29 cellular contexts compared by ENCODE assay signal in genomic region chr10:129654461-129654860, GRCh38.
"Had no signal": no experiment of that assay in that cellular context is flagged by ENCODE, and none has a peak within 500 bp of the region (broad histone marks: within the 10 kb centered on the region; RNA-seq: fewer than 3 reads in every experiment).

No MANE protein-coding gene starts in this region.

- DNase-seq: activated CD4-positive, alpha-beta memory T cell treated with anti-CD3 and anti-CD28 coated beads for 36 hours; activated CD4-positive, alpha-beta T cell treated with anti-CD3 and anti-CD28 coated beads for 1 hour; activated CD4-positive, alpha-beta T cell treated with anti-CD3 and anti-CD28 coated beads for 48 hours; activated CD8-positive, alpha-beta memory T cell treated with anti-CD3 and anti-CD28 coated beads, Interleukin-2, amount 10 ng/mL, durations not matched to agents 7 days and 5 days; activated CD8-positive, alpha-beta memory T cell treated with anti-CD3 and anti-CD28 coated beads, Interleukin-2, amount 50 U/mL, for 4 hours; activated CD8-positive, alpha-beta T cell treated with anti-CD3 and anti-CD28 coated beads, Interleukin-2, amount 10 ng/mL, durations not matched to agents 7 days and 5 days; activated effector memory CD4-positive, alpha-beta T cell treated with anti-CD3 and anti-CD28 coated beads, Interleukin-2, amount 50 U/mL, for 16 hours; activated naive CD4-positive, alpha-beta T cell treated with anti-CD3 and anti-CD28 coated beads for 36 hours; activated naive CD8-positive, alpha-beta T cell treated with anti-CD3 and anti-CD28 coated beads for 36 hours; activated naive CD8-positive, alpha-beta T cell treated with anti-CD3 and anti-CD28 coated beads, Interleukin-2, amount 50 U/mL, for 24 hours; activated T-cell treated with anti-CD3 and anti-CD28 coated beads, Interleukin-2, amount 50 U/mL, for 1 hour; activated T-cell treated with anti-CD3 and anti-CD28 coated beads, Interleukin-2, amount 50 U/mL, for 48 hours; adrenal gland; amygdala; body of pancreas; caudate nucleus; cortex of kidney; dermis blood vessel endothelial cell; effector CD4-positive, alpha-beta T cell; effector memory CD8-positive, alpha-beta T cell; foreskin fibroblast; gastrocnemius medialis; glutamatergic neuron; heart left ventricle; T-helper 2 cell had no signal

- H3K9me3 Mint-ChIP-seq: activated naive CD8-positive, alpha-beta T cell treated with anti-CD3 and anti-CD28 coated beads for 36 hours; activated T-helper 1 cell treated with anti-CD3 and anti-CD28 coated beads, Interleukin-12 subunit alpha, Interleukin-12 subunit beta, Interleukin-2, Interleukin-4 antibody, amounts not matched to agents 30 ng/mL and 10 ng/mL and 1 ng/mL, durations not matched to agents 14 hours and 24 hours and 36 hours; activated T-helper 2 cell treated with anti-CD3 and anti-CD28 coated beads, Interferon-gamma antibody, Interleukin-2, Interleukin-4, amounts not matched to agents 10 μg/mL and 5 μg/mL and 100 μg/mL, durations not matched to agents 14 hours and 24 hours and 36 hours; effector memory CD8-positive, alpha-beta T cell had no signal

- H3K4me3 ChIP-seq: adrenal gland, body of pancreas, gastrocnemius medialis, heart left ventricle had no signal

- H3K27me3 ChIP-seq: adrenal gland, body of pancreas, gastrocnemius medialis, heart left ventricle had no signal

- H3K4me3 Mint-ChIP-seq: activated CD4-positive, alpha-beta memory T cell treated with anti-CD3 and anti-CD28 coated beads for 36 hours; activated CD8-positive, alpha-beta memory T cell treated with anti-CD3 and anti-CD28 coated beads, Interleukin-2, amount 10 ng/mL, durations not matched to agents 7 days and 5 days; activated CD8-positive, alpha-beta T cell treated with anti-CD3 and anti-CD28 coated beads, Interleukin-2, amount 10 ng/mL, durations not matched to agents 7 days and 5 days; activated naive CD4-positive, alpha-beta T cell treated with anti-CD3 and anti-CD28 coated beads for 36 hours; activated naive CD4-positive, alpha-beta T cell treated with anti-CD3 and anti-CD28 coated beads, Interleukin-2, amount 50 U/mL, for 24 hours; activated naive CD8-positive, alpha-beta T cell treated with anti-CD3 and anti-CD28 coated beads for 36 hours; activated naive CD8-positive, alpha-beta T cell treated with anti-CD3 and anti-CD28 coated beads, Interleukin-2, amount 50 U/mL, for 24 hours; activated T-helper 1 cell treated with anti-CD3 and anti-CD28 coated beads, Interleukin-12 subunit alpha, Interleukin-12 subunit beta, Interleukin-2, Interleukin-4 antibody, amounts not matched to agents 30 ng/mL and 10 ng/mL and 1 ng/mL, durations not matched to agents 14 hours and 24 hours and 36 hours; effector memory CD8-positive, alpha-beta T cell had no signal

- ATAC-seq: activated CD8-positive, alpha-beta memory T cell treated with anti-CD3 and anti-CD28 coated beads, Interleukin-2, amount 10 ng/mL, durations not matched to agents 7 days and 5 days; activated CD8-positive, alpha-beta T cell treated with anti-CD3 and anti-CD28 coated beads, Interleukin-2, amount 10 ng/mL, durations not matched to agents 7 days and 5 days; activated naive CD8-positive, alpha-beta T cell treated with anti-CD3 and anti-CD28 coated beads, Interleukin-2, amount 50 U/mL, for 24 hours; body of pancreas; effector memory CD8-positive, alpha-beta T cell; gastrocnemius medialis; heart left ventricle had no signal

- H3K36me3 ChIP-seq: adrenal gland, gastrocnemius medialis, heart left ventricle had no signal

- H3K27ac Mint-ChIP-seq: activated CD4-positive, alpha-beta memory T cell treated with anti-CD3 and anti-CD28 coated beads for 36 hours; activated CD8-positive, alpha-beta memory T cell treated with anti-CD3 and anti-CD28 coated beads, Interleukin-2, amount 10 ng/mL, durations not matched to agents 7 days and 5 days; activated CD8-positive, alpha-beta T cell treated with anti-CD3 and anti-CD28 coated beads, Interleukin-2, amount 10 ng/mL, durations not matched to agents 7 days and 5 days; activated naive CD4-positive, alpha-beta T cell treated with anti-CD3 and anti-CD28 coated beads for 36 hours; activated naive CD4-positive, alpha-beta T cell treated with anti-CD3 and anti-CD28 coated beads, Interleukin-2, amount 50 U/mL, for 24 hours; activated naive CD8-positive, alpha-beta T cell treated with anti-CD3 and anti-CD28 coated beads for 36 hours; activated naive CD8-positive, alpha-beta T cell treated with anti-CD3 and anti-CD28 coated beads, Interleukin-2, amount 50 U/mL, for 24 hours; activated T-helper 1 cell treated with anti-CD3 and anti-CD28 coated beads, Interleukin-12 subunit alpha, Interleukin-12 subunit beta, Interleukin-2, Interleukin-4 antibody, amounts not matched to agents 30 ng/mL and 10 ng/mL and 1 ng/mL, durations not matched to agents 14 hours and 24 hours and 36 hours; activated T-helper 2 cell treated with anti-CD3 and anti-CD28 coated beads, Interferon-gamma antibody, Interleukin-2, Interleukin-4, amounts not matched to agents 10 μg/mL and 5 μg/mL and 100 μg/mL, durations not matched to agents 14 hours and 24 hours and 36 hours had no signal

- H3K27ac ChIP-seq: adrenal gland, body of pancreas, epithelial cell of prostate, gastrocnemius medialis, heart left ventricle had no signal

- H3K27me3 Mint-ChIP-seq: activated CD4-positive, alpha-beta memory T cell treated with anti-CD3 and anti-CD28 coated beads for 36 hours; activated CD8-positive, alpha-beta memory T cell treated with anti-CD3 and anti-CD28 coated beads, Interleukin-2, amount 10 ng/mL, durations not matched to agents 7 days and 5 days; activated naive CD4-positive, alpha-beta T cell treated with anti-CD3 and anti-CD28 coated beads, Interleukin-2, amount 50 U/mL, for 24 hours; activated naive CD8-positive, alpha-beta T cell treated with anti-CD3 and anti-CD28 coated beads for 36 hours; activated naive CD8-positive, alpha-beta T cell treated with anti-CD3 and anti-CD28 coated beads, Interleukin-2, amount 50 U/mL, for 24 hours; effector memory CD8-positive, alpha-beta T cell had no signal

- H3K4me1 Mint-ChIP-seq: activated CD8-positive, alpha-beta memory T cell treated with anti-CD3 and anti-CD28 coated beads, Interleukin-2, amount 10 ng/mL, durations not matched to agents 7 days and 5 days; activated naive CD4-positive, alpha-beta T cell treated with anti-CD3 and anti-CD28 coated beads, Interleukin-2, amount 50 U/mL, for 24 hours; activated naive CD8-positive, alpha-beta T cell treated with anti-CD3 and anti-CD28 coated beads for 36 hours had no signal

- H3K4me1 ChIP-seq: adrenal gland, body of pancreas, gastrocnemius medialis, heart left ventricle had no signal

- H3K9me3 ChIP-seq: adrenal gland, body of pancreas, gastrocnemius medialis, heart left ventricle had no signal

- H3K36me3 Mint-ChIP-seq: activated CD8-positive, alpha-beta memory T cell treated with anti-CD3 and anti-CD28 coated beads, Interleukin-2, amount 10 ng/mL, durations not matched to agents 7 days and 5 days had no signal
